ENCODE assay signal across 17 cellular contexts in genomic region chr4:3361896-3362295, GRCh38.
"Had no signal": no experiment of that assay in that cellular context is flagged by ENCODE, and none has a peak within 500 bp of the region (broad histone marks: within the 10 kb centered on the region; RNA-seq: fewer than 3 reads in every experiment).

No MANE protein-coding gene starts in this region.

- H3K4me3 ChIP-seq: cardiac muscle cell, colonic mucosa, gastroesophageal sphincter, heart left ventricle, left lung, mucosa of descending colon, suprapubic skin, transverse colon had no signal

- H3K27me3 ChIP-seq: cardiac muscle cell, colonic mucosa, gastroesophageal sphincter, heart left ventricle, left lung, suprapubic skin, transverse colon had no signal

- H3K9me3 ChIP-seq: colonic mucosa, gastroesophageal sphincter, left lung, mucosa of descending colon, SK-N-SH, suprapubic skin, transverse colon had no signal

- DNase-seq: activated CD4-positive, alpha-beta T cell treated with anti-CD3 and anti-CD28 coated beads, Interleukin-2, amount 50 U/mL, for 4 hours; activated naive CD8-positive, alpha-beta T cell treated with anti-CD3 and anti-CD28 coated beads for 36 hours; activated T-cell treated with anti-CD3 and anti-CD28 coated beads for 4 hours; amniotic stem cell; colonic mucosa; erythroblast; heart left ventricle; naive B cell; SK-N-SH; T-helper 9 cell; transverse colon had no signal

- FAIRE-seq: endometrium had no signal

- H3K9ac ChIP-seq: SK-N-SH had no signal

- H3K27ac ChIP-seq: cardiac muscle cell, colonic mucosa, gastroesophageal sphincter, heart left ventricle, left lung, suprapubic skin, transverse colon had no signal

- ATAC-seq: gastroesophageal sphincter, left lung, mucosa of descending colon had no signal

- H3K4me2 ChIP-seq: SK-N-SH had no signal

- H3K36me3 ChIP-seq: cardiac muscle cell, colonic mucosa, gastroesophageal sphincter, heart left ventricle, left lung, suprapubic skin, transverse colon had no signal

- H3K4me1 ChIP-seq: colonic mucosa, gastroesophageal sphincter, suprapubic skin, transverse colon had no signal
